ENCODE assay signal across 24 cellular contexts in the genomic region with DNA sequence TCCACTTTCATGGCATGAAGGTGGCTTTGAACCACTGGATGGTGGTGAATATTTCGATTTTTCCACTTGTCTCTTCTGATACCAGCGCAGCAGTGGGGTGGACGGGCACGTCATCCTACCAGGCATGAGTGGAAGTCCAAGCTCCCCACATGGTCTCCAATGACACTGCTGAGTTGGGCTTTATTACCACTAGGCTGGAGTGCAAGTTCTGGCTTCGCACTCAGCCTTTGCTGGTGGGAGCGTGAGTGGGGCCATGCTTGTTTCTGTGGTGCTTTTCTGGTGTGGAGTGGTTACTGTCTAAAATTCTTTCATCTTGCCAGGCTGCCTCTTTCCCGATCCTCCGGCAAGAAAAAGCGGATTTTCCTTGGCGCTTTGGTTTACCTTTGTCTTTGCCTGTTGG.
"Had no signal": no experiment of that assay in that cellular context is flagged by ENCODE, and none has a peak within 500 bp of the region (broad histone marks: within the 10 kb centered on the region; RNA-seq: fewer than 3 reads in every experiment).

No MANE protein-coding gene starts in this region.

- H3K36me3 ChIP-seq: Peyer's patch, SJSA1 had no signal

- H3K36me3 Mint-ChIP-seq: IgD-negative memory B cell had no signal

- H3K9me3 ChIP-seq: Peyer's patch, SJSA1 had no signal

- H3K4me1 ChIP-seq: Peyer's patch, SJSA1 had no signal

- H3K4me3 Mint-ChIP-seq: IgD-negative memory B cell had no signal

- H3K4me3 ChIP-seq: K562, PC-9, Peyer's patch, SJSA1, SK-N-MC had no signal

- H3K27me3 ChIP-seq: Peyer's patch had no signal

- H3K27ac ChIP-seq: KMS-11, PC-9, Peyer's patch, SJSA1, SK-N-MC had no signal

- ATAC-seq: HepG2, K562 had no signal

- DNase-seq: Kasumi-1, MM.1S, NCI-H1092 treated with DMSO at 0.1 percent for 48 hours, NCI-H1436, NCI-H187, NCI-H2029, NCI-H2081 treated with DMSO at 0.1 percent for 48 hours, NCI-H2171, NCI-H226, NCI-H446, NCI-H510A, NCI-H524 treated with DMSO at 0.1 percent for 48 hours, NCI-H69, NCI-H774, PC-9, Peyer's patch, Right ventricle myocardium superior, SIG-M5 had no signal

- H3K27ac Mint-ChIP-seq: IgD-negative memory B cell had no signal

- FAIRE-seq: HepG2, K562 had no signal
